In genomic region chr7:130273081-130273699, GRCh38 we compare ENCODE assay signal across 8 cellular contexts. TPM values are rescaled to one million over a fixed set of nuclear protein-coding genes. Genes with fewer than 3 reads are reported as not detected.
DNase-seq lines count a peak whose midpoint lies in the region; ATAC-seq, FAIRE-seq and TF ChIP-seq lines count a peak whose summit lies in the region.

No MANE protein-coding gene starts in this region.

- H3K9me2 ChIP-seq in Loucy (replicated peaks; ENCODE audit: low read depth, low read length): no peaks in the 10 kb centered on the region

- POLR2A ChIA-PET in A673 (lab: Charles Lee; ENCODE audit: low non-redundant PET) (no interaction called here), activated B cell treated with CpG ODN at 0.5 μM for 24 hours (lab: Charles Lee) (interaction anchor here (0.6 kb wide), 1 partner anchor 146 kb away, joined by 6 read pairs; no protein-coding TSS in a partner anchor)

- H3K9me3 ChIP-seq in A673 (ENCODE audit: low read depth, low read length, poor library complexity, severe bottlenecking) (no peaks in the 10 kb centered on the region), Loucy (ENCODE audit: insufficient read depth, low read depth, low read length) (no peaks in the 10 kb centered on the region), small intestine (ENCODE audit: control insufficient read depth, low read depth) (no peaks in the 10 kb centered on the region)

- ATAC-seq in activated B cell treated with CpG ODN at 0.5 μM for 24 hours (ENCODE audit: low read depth) (no peak), HG03097 (IDR thresholded peaks at IDR 0.05; ENCODE audit: low FRiP score, unreplicated experiment) (no peak)
- ATAC-seq in stimulated activated naive B cell treated with anti-CD40 and anti-IgM and Interleukin-4, amounts not matched to agents 10 μg/mL and 1 μg/mL and 100 μg/mL, for 72 hours (replicated peaks): no peak

- H3K4me3 Mint-ChIP-seq in activated B cell treated with CpG ODN at 0.5 μM for 24 hours: peak overlapping the region; percentile 4
- H3K4me3 Mint-ChIP-seq in stimulated activated naive B cell treated with anti-CD40 and anti-IgM and Interleukin-4, amounts not matched to agents 10 μg/mL and 1 μg/mL and 100 μg/mL, for 72 hours: peak overlapping the region; percentile 27 to 71

- no peaks in the 10 kb centered on the region for H3F3A ChIP-seq in Loucy (ENCODE audit: low read depth)

- DNase-seq in A673 (ENCODE audit: low spot score) (peak; percentile 75), activated B cell treated with CpG ODN at 0.5 μM for 24 hours (no peak), hepatic stellate cell (ENCODE audit: low spot score) (peak; percentile 32), small intestine (no peak), cortex of kidney (lab: John Stamatoyannopoulos, UW) (no peak)
- no peak for DNase-seq in stimulated activated naive B cell treated with anti-CD40 and anti-IgM and Interleukin-4, amounts not matched to agents 10 μg/mL and 1 μg/mL and 100 μg/mL, for 72 hours

- H3K27ac ChIP-seq in A673 (ENCODE audit: low read depth, low read length, poor library complexity, severe bottlenecking) (peak overlapping the region; percentile 60), small intestine (ENCODE audit: low read depth in 1 of 2, low read length in 1 of 2) (no peak overlapping the region)

- WGBS in small intestine, 3 donors: 33 to 77% (median 52%) methylated on average over 19 of the region's 19 CpGs

- H3K79me2 ChIP-seq in Loucy (ENCODE audit: insufficient read depth, low read length): no peaks in the 10 kb centered on the region

- H3K4me1 ChIP-seq in A673 (ENCODE audit: insufficient read depth, low read length, poor library complexity, severe bottlenecking) (peaks cover 64% of the 10 kb centered on the region), Loucy (ENCODE audit: insufficient read depth, low read length, poor library complexity, severe bottlenecking) (peaks cover 42% of the 10 kb centered on the region), small intestine (ENCODE audit: control insufficient read depth in 2 of 2, insufficient read depth in 1 of 2, low read depth in 1 of 2, low read length in 1 of 2) (no peaks in the 10 kb centered on the region)

- no TSS peak for BruUV-seq in A673 (replicated peaks; lab: Mats Ljungman, UMichigan)

- H3K27me3 Mint-ChIP-seq in activated B cell treated with CpG ODN at 0.5 μM for 24 hours: peaks cover 32% of the 10 kb centered on the region
- peaks cover 29% of the 10 kb centered on the region in 2 donors for H3K27me3 Mint-ChIP-seq in stimulated activated naive B cell treated with anti-CD40 and anti-IgM and Interleukin-4, amounts not matched to agents 10 μg/mL and 1 μg/mL and 100 μg/mL, for 72 hours

- H3K9ac ChIP-seq in Loucy (ENCODE audit: low read depth, low read length, poor library complexity, severe bottlenecking): peak overlapping the region; percentile 67

- H2AFZ ChIP-seq in Loucy (ENCODE audit: low read length): peak overlapping the region; percentile 84

- no peaks in the 10 kb centered on the region for H3K9me3 Mint-ChIP-seq in activated B cell treated with CpG ODN at 0.5 μM for 24 hours
- no peaks in the 10 kb centered on the region for H3K9me3 Mint-ChIP-seq in stimulated activated naive B cell treated with anti-CD40 and anti-IgM and Interleukin-4, amounts not matched to agents 10 μg/mL and 1 μg/mL and 100 μg/mL, for 72 hours

- no peak overlapping the region for H3K27ac Mint-ChIP-seq in activated B cell treated with CpG ODN at 0.5 μM for 24 hours
- H3K27ac Mint-ChIP-seq in stimulated activated naive B cell treated with anti-CD40 and anti-IgM and Interleukin-4, amounts not matched to agents 10 μg/mL and 1 μg/mL and 100 μg/mL, for 72 hours: no peak overlapping the region

- H3K4me2 ChIP-seq in Loucy (ENCODE audit: low read depth, low read length, poor library complexity, severe bottlenecking): peak overlapping the region; percentile 68

- intact Hi-C loops in A673 (cut with micrococcal nuclease; ENCODE audit: unreplicated experiment) (no loop called here), activated B cell treated with CpG ODN at 0.5 μM for 24 hours (cut with micrococcal nuclease) (no loop called here)

- FAIRE-seq in small intestine (lab: Jason Lieb, UNC): no peak

- TF ChIP-seq CTCF in A673 (conservative IDR thresholded peaks at IDR 0.05; ENCODE audit: low read depth, low read length) (no peak), Loucy (conservative IDR thresholded peaks at IDR 0.05; ENCODE audit: low read length) (no peak), activated B cell treated with CpG ODN at 0.5 μM for 24 hours (IDR thresholded peaks at IDR 0.05) (no peak)

- peaks cover 2% of the 10 kb centered on the region for H3K4me1 Mint-ChIP-seq in activated B cell treated with CpG ODN at 0.5 μM for 24 hours
- peaks cover 0 to 6% of the 10 kb centered on the region in 2 donors for H3K4me1 Mint-ChIP-seq in stimulated activated naive B cell treated with anti-CD40 and anti-IgM and Interleukin-4, amounts not matched to agents 10 μg/mL and 1 μg/mL and 100 μg/mL, for 72 hours

- no peaks in the 10 kb centered on the region for H3K36me3 ChIP-seq in A673 (ENCODE audit: insufficient read depth, low read length, poor library complexity, severe bottlenecking)
- H3K36me3 ChIP-seq in Loucy (ENCODE audit: insufficient read depth, low read length): no peaks in the 10 kb centered on the region
- H3K36me3 ChIP-seq in small intestine (ENCODE audit: control insufficient read depth in 2 of 2, insufficient read depth in 2 of 2, low read length in 2 of 2): no peaks in the 10 kb centered on the region

- no peaks in the 10 kb centered on the region for H3K27me3 ChIP-seq in A673 (replicated peaks; ENCODE audit: insufficient read depth, low read depth, low read length, poor library complexity)
- no peaks in the 10 kb centered on the region for H3K27me3 ChIP-seq in Loucy (ENCODE audit: insufficient read depth, low read length, poor library complexity, severe bottlenecking)
- no peaks in the 10 kb centered on the region for H3K27me3 ChIP-seq in small intestine (ENCODE audit: control insufficient read depth in 2 of 2, insufficient read depth in 2 of 2, low read length in 2 of 2)

- CTCF ChIA-PET in A673 (lab: Charles Lee): interaction anchor here (0.6 kb wide), 2 partner anchors 60 to 65 kb away, joined by 3 to 7 read pairs; no protein-coding TSS in a partner anchor
- CTCF ChIA-PET in activated B cell treated with CpG ODN at 0.5 μM for 24 hours (lab: Charles Lee): no interaction called here

- no peaks in the 10 kb centered on the region for H3K36me3 Mint-ChIP-seq in activated B cell treated with CpG ODN at 0.5 μM for 24 hours (ENCODE audit: low read depth)
- no peaks in the 10 kb centered on the region for H3K36me3 Mint-ChIP-seq in stimulated activated naive B cell treated with anti-CD40 and anti-IgM and Interleukin-4, amounts not matched to agents 10 μg/mL and 1 μg/mL and 100 μg/mL, for 72 hours

- H3K4me3 ChIP-seq in A673 (ENCODE audit: low read depth, low read length, poor library complexity, severe bottlenecking) (no peak overlapping the region), Loucy (ENCODE audit: low read length, poor library complexity, severe bottlenecking) (peak overlapping the region; percentile 56), small intestine (ENCODE audit: low read depth in 1 of 2, low read length in 2 of 2) (no peak overlapping the region)

- H4K20me1 ChIP-seq in Loucy (ENCODE audit: insufficient read depth, low read length, poor library complexity, severe bottlenecking): no peaks in the 10 kb centered on the region

RNA-seq across cellular contexts. Expression of gene CPA2, which starts 6.5 kb away (rescaled TPM):
- 0.26 and 0.43 TPM in 2 replicates for total RNA-seq in A673 (2021)
- not detected in 2 replicates for total RNA-seq in activated B cell treated with CpG ODN at 0.5 μM for 24 hours
- 10 to 100 TPM; 12.9 to 25.4 (median 14.1) TPM for polyA plus RNA-seq in small intestine

RNA-seq across cellular contexts. Expression of gene CPA4, which starts 19.8 kb away (rescaled TPM):
- total RNA-seq in A673 (2021): 0.35 TPM in 1 of 2 replicates, not detected in the other
- total RNA-seq in activated B cell treated with CpG ODN at 0.5 μM for 24 hours: not detected in 2 replicates
- polyA plus RNA-seq in small intestine: under 1 TPM in 1 of 3 donors, not detected in 2; 0.09 TPM

Comparison
In these comparisons a context has a peak if more than half of its experiments do, and no peak if none do; other contexts are left out.
1. DNase-seq: peak in A673 (single experiment) and hepatic stellate cell (single experiment); none in activated B cell treated with CpG ODN at 0.5 μM for 24 hours (single experiment), stimulated activated naive B cell treated with anti-CD40 and anti-IgM and Interleukin-4, amounts not matched to agents 10 μg/mL and 1 μg/mL and 100 μg/mL, for 72 hours (single experiment), small intestine (single experiment) and cortex of kidney (single experiment).